ENCODE assay signal across 24 cellular contexts in the genomic region with DNA sequence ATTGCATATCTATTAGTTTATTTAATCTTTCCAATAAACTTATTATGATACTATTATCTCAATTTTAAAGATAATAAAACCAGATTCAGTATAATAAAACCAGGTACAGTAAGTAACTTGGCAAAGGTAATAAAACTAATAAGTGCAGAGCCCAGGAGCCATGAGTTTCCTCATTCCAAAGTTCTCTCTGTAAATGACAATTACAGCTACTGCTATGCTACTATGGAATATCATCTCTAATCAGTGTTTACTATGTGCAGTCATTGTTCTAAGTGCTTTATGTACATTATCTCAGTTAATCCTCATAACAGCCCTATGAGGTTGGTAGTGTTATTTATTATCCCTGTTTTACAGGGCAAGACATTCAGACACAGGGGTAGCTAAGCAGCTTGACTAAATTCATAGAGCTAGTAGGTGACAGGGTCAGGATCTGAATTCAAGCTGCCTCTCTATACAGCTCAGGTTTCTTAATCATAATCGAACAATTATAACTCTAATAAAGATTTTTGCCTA.
DNase-seq lines count a peak whose midpoint lies in the region; ATAC-seq, FAIRE-seq and TF ChIP-seq lines count a peak whose summit lies in the region.
"Had no signal": no experiment of that assay in that cellular context is flagged by ENCODE, and none has a peak within 500 bp of the region (broad histone marks: within the 10 kb centered on the region; RNA-seq: fewer than 3 reads in every experiment).

No MANE protein-coding gene starts in this region.

- TF ChIP-seq CTCF in LNCaP clone FGC (IDR thresholded peaks at IDR 0.05; ENCODE audit: control insufficient read depth, extremely low read depth, insufficient read depth) (no peak), tibial artery (IDR thresholded peaks at IDR 0.05) (no peak)

- ATAC-seq in left colon (peak; percentile 86), HG03460 (IDR thresholded peaks at IDR 0.05; ENCODE audit: unreplicated experiment) (no peak), GM19463 (IDR thresholded peaks at IDR 0.05; ENCODE audit: unreplicated experiment) (no peak)
- ATAC-seq: A549 had no signal

- peak; percentile 9 for DNase-seq in DMS53 (lab: John Stamatoyannopoulos, UW)
- no peak for DNase-seq in DMS53 treated with DMSO at 0.1 percent for 48 hours (lab: John Stamatoyannopoulos, UW; ENCODE audit: unreplicated experiment)
- DNase-seq in LNCaP clone FGC (ENCODE audit: low read depth) = peak; percentile 92
- no peak for DNase-seq in left colon
- DNase-seq in RCC 7860 (ENCODE audit: low spot score) = no peak
- no peak for DNase-seq in tibial artery
- DNase-seq: 8988T; ACHN; C1 segment of cervical spinal cord; Calu3; CD4-positive, alpha-beta memory T cell; COR-L47; DMS79; EL; GF-D8; GM23248; H7; HCEC 1CT; HFFc6 had no signal

- no peak overlapping the region for H3K27ac ChIP-seq in tibial artery
- H3K27ac ChIP-seq: A549, GM23248 had no signal

- no peak for FAIRE-seq in RCC 7860 (lab: Jason Lieb, UNC)
- FAIRE-seq: A549, GM12892, H1 had no signal

- H3K36me3 ChIP-seq in tibial artery = no peaks in the 10 kb centered on the region

- no peaks in the 10 kb centered on the region for H3K27me3 ChIP-seq in tibial artery

- intact Hi-C loops in left colon (cut with DNase I, micrococcal nuclease) = no loop called here
- intact Hi-C loops in tibial artery (cut with DNase I; ENCODE audit: low total_unique reads) = no loop called here

- no peak overlapping the region for H3K4me3 ChIP-seq in LNCaP clone FGC (ENCODE audit: low read depth, low read length)
- H3K4me3 ChIP-seq in tibial artery = no peak overlapping the region
- H3K4me3 ChIP-seq: A549, GM23248 had no signal

- H3K9me3 ChIP-seq in tibial artery = no peaks in the 10 kb centered on the region
- H3K9me3 ChIP-seq: A549 had no signal

- H3K4me1 ChIP-seq in tibial artery = no peaks in the 10 kb centered on the region
- H3K4me1 ChIP-seq: A549 had no signal

Comparison
In these comparisons a context has a peak if more than half of its experiments do, and no peak if none do; other contexts are left out.
1. DNase-seq: peak in DMS53 (single experiment) and LNCaP clone FGC (single experiment); none in DMS53 treated with DMSO at 0.1 percent for 48 hours (single experiment), left colon (0 of 2), RCC 7860 (single experiment) and tibial artery (0 of 2).